1 cellular context compared by ENCODE assay signal in genomic region chr13:49300716-49301589, GRCh38.
TF ChIP-seq lines count a peak whose summit lies in the region.

No MANE protein-coding gene starts in this region.

TF ChIP-seq in K562, 482 proteins besides CTCF, POLR2A, EP300 and RAD21 (continued from another document and continues in another):
- TF ChIP-seq GTF2E2 (tag; IDR thresholded peaks at IDR 0.05), result no peak
- no peak for TF ChIP-seq SMARCA4 (IDR thresholded peaks at IDR 0.05)
- TF ChIP-seq ZNF668 (CRISPR knock-in tag; IDR thresholded peaks at IDR 0.05), result no peak
- TF ChIP-seq, protein P1, sequence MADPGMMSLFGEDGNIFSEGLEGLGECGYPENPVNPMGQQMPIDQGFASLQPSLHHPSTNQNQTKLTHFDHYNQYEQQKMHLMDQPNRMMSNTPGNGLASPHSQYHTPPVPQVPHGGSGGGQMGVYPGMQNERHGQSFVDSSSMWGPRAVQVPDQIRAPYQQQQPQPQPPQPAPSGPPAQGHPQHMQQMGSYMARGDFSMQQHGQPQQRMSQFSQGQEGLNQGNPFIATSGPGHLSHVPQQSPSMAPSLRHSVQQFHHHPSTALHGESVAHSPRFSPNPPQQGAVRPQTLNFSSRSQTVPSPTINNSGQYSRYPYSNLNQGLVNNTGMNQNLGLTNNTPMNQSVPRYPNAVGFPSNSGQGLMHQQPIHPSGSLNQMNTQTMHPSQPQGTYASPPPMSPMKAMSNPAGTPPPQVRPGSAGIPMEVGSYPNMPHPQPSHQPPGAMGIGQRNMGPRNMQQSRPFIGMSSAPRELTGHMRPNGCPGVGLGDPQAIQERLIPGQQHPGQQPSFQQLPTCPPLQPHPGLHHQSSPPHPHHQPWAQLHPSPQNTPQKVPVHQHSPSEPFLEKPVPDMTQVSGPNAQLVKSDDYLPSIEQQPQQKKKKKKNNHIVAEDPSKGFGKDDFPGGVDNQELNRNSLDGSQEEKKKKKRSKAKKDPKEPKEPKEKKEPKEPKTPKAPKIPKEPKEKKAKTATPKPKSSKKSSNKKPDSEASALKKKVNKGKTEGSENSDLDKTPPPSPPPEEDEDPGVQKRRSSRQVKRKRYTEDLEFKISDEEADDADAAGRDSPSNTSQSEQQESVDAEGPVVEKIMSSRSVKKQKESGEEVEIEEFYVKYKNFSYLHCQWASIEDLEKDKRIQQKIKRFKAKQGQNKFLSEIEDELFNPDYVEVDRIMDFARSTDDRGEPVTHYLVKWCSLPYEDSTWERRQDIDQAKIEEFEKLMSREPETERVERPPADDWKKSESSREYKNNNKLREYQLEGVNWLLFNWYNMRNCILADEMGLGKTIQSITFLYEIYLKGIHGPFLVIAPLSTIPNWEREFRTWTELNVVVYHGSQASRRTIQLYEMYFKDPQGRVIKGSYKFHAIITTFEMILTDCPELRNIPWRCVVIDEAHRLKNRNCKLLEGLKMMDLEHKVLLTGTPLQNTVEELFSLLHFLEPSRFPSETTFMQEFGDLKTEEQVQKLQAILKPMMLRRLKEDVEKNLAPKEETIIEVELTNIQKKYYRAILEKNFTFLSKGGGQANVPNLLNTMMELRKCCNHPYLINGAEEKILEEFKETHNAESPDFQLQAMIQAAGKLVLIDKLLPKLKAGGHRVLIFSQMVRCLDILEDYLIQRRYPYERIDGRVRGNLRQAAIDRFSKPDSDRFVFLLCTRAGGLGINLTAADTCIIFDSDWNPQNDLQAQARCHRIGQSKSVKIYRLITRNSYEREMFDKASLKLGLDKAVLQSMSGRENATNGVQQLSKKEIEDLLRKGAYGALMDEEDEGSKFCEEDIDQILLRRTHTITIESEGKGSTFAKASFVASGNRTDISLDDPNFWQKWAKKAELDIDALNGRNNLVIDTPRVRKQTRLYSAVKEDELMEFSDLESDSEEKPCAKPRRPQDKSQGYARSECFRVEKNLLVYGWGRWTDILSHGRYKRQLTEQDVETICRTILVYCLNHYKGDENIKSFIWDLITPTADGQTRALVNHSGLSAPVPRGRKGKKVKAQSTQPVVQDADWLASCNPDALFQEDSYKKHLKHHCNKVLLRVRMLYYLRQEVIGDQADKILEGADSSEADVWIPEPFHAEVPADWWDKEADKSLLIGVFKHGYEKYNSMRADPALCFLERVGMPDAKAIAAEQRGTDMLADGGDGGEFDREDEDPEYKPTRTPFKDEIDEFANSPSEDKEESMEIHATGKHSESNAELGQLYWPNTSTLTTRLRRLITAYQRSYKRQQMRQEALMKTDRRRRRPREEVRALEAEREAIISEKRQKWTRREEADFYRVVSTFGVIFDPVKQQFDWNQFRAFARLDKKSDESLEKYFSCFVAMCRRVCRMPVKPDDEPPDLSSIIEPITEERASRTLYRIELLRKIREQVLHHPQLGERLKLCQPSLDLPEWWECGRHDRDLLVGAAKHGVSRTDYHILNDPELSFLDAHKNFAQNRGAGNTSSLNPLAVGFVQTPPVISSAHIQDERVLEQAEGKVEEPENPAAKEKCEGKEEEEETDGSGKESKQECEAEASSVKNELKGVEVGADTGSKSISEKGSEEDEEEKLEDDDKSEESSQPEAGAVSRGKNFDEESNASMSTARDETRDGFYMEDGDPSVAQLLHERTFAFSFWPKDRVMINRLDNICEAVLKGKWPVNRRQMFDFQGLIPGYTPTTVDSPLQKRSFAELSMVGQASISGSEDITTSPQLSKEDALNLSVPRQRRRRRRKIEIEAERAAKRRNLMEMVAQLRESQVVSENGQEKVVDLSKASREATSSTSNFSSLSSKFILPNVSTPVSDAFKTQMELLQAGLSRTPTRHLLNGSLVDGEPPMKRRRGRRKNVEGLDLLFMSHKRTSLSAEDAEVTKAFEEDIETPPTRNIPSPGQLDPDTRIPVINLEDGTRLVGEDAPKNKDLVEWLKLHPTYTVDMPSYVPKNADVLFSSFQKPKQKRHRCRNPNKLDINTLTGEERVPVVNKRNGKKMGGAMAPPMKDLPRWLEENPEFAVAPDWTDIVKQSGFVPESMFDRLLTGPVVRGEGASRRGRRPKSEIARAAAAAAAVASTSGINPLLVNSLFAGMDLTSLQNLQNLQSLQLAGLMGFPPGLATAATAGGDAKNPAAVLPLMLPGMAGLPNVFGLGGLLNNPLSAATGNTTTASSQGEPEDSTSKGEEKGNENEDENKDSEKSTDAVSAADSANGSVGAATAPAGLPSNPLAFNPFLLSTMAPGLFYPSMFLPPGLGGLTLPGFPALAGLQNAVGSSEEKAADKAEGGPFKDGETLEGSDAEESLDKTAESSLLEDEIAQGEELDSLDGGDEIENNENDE (IDR thresholded peaks at IDR 0.05; ENCODE audit: low read depth, low read length), result no peak
- no peak for TF ChIP-seq RERE (CRISPR knock-in tag; IDR thresholded peaks at IDR 0.05; ENCODE audit: borderline replicate concordance)
- TF ChIP-seq RCOR1 (IDR thresholded peaks at IDR 0.05; ENCODE audit: borderline replicate concordance in 1 of 2, low read depth in 2 of 2, low read length in 2 of 2), result peak in 1 of 2 experiments; percentile 33; a peak in 1 of 4 replicates
- TF ChIP-seq, protein P2, sequence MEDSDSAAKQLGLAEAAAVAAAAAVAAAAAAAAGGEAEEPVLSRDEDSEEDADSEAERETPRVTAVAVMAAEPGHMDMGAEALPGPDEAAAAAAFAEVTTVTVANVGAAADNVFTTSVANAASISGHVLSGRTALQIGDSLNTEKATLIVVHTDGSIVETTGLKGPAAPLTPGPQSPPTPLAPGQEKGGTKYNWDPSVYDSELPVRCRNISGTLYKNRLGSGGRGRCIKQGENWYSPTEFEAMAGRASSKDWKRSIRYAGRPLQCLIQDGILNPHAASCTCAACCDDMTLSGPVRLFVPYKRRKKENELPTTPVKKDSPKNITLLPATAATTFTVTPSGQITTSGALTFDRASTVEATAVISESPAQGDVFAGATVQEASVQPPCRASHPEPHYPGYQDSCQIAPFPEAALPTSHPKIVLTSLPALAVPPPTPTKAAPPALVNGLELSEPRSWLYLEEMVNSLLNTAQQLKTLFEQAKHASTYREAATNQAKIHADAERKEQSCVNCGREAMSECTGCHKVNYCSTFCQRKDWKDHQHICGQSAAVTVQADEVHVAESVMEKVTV (CRISPR knock-in tag; IDR thresholded peaks at IDR 0.05), result peak; percentile 78
- TF ChIP-seq ZNF644 (tag; IDR thresholded peaks at IDR 0.05; ENCODE audit: low read depth), result no peak
- TF ChIP-seq, protein P3, sequence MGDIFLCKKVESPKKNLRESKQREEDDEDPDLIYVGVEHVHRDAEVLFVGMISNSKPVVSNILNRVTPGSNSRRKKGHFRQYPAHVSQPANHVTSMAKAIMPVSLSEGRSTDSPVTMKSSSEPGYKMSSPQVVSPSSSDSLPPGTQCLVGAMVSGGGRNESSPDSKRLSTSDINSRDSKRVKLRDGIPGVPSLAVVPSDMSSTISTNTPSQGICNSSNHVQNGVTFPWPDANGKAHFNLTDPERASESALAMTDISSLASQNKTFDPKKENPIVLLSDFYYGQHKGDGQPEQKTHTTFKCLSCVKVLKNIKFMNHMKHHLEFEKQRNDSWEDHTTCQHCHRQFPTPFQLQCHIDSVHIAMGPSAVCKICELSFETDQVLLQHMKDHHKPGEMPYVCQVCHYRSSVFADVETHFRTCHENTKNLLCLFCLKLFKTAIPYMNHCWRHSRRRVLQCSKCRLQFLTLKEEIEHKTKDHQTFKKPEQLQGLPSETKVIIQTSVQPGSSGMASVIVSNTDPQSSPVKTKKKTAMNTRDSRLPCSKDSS (IDR thresholded peaks at IDR 0.05; ENCODE audit: low read depth, partially characterized antibody), result no peak
- no peak for TF ChIP-seq DIDO1 (tag; IDR thresholded peaks at IDR 0.05; ENCODE audit: low read depth)
- TF ChIP-seq ZNF239 (CRISPR knock-in tag; IDR thresholded peaks at IDR 0.05), result peak; percentile 93
- no peak for TF ChIP-seq HDAC1 (IDR thresholded peaks at IDR 0.05)
- no peak for TF ChIP-seq DNMT1 (IDR thresholded peaks at IDR 0.05)
- TF ChIP-seq PRDM10 (IDR thresholded peaks at IDR 0.05; ENCODE audit: partially characterized antibody), result no peak
- peak; percentile 70; the same call in 1 of the 2 replicates for TF ChIP-seq SMARCA5 (IDR thresholded peaks at IDR 0.05)
- peak; percentile 80 for TF ChIP-seq SMC3 (conservative IDR thresholded peaks at IDR 0.05; ENCODE audit: insufficient read depth, low read depth, low read length)
- TF ChIP-seq EHMT2 (IDR thresholded peaks at IDR 0.05), result peak; percentile 28; the same call in 1 of the 2 replicates
- no peak for TF ChIP-seq CREM (IDR thresholded peaks at IDR 0.05; ENCODE audit: low read depth)
- 0 out of 4 replicates have a peak, but pooled peaks of 1 of the 2 experiments have one; percentile 56 for TF ChIP-seq ARNT (IDR thresholded peaks at IDR 0.05)
- TF ChIP-seq E2F3 (CRISPR knock-in tag; IDR thresholded peaks at IDR 0.05), result no peak
- no peak for TF ChIP-seq CREBBP (IDR thresholded peaks at IDR 0.05; ENCODE audit: low read depth, low read length)
- peak; percentile 73; the same call in 1 of the 2 replicates for TF ChIP-seq ARID2 (IDR thresholded peaks at IDR 0.05)
- no peak for TF ChIP-seq XRCC4 (IDR thresholded peaks at IDR 0.05; ENCODE audit: extremely low read depth, insufficient read depth, insufficient read length)
- no peak for TF ChIP-seq PHF20 (IDR thresholded peaks at IDR 0.05; ENCODE audit: partially characterized antibody)
- no peak for TF ChIP-seq ZNF76 (CRISPR knock-in tag; IDR thresholded peaks at IDR 0.05; ENCODE audit: borderline replicate concordance)
- TF ChIP-seq ZNF146 (CRISPR knock-in tag; IDR thresholded peaks at IDR 0.05; ENCODE audit: unreplicated experiment), result no peak
- peak; percentile 38; the same call in 1 of the 2 replicates for TF ChIP-seq BCOR (IDR thresholded peaks at IDR 0.05)
- no peak for TF ChIP-seq TEAD2 (tag; IDR thresholded peaks at IDR 0.05)
